Comparison of ENCODE assay signal across 21 cellular contexts in genomic region chr2:224024270-224024669, GRCh38. TPM values are rescaled to one million over a fixed set of nuclear protein-coding genes. Genes with fewer than 3 reads are reported as not detected.
DNase-seq lines count a peak whose midpoint lies in the region; ATAC-seq, FAIRE-seq and TF ChIP-seq lines count a peak whose summit lies in the region.
"Had no signal": no experiment of that assay in that cellular context is flagged by ENCODE, and none has a peak within 500 bp of the region (broad histone marks: within the 10 kb centered on the region; RNA-seq: fewer than 3 reads in every experiment).

No MANE protein-coding gene starts in this region.

- H3K27ac ChIP-seq in neural progenitor cell (no peak overlapping the region), right lobe of liver (no peak overlapping the region)
- H3K27ac ChIP-seq: ascending aorta, esophagus muscularis mucosa, KMS-11, neutrophil, vagina had no signal

- no peak overlapping the region for H3K4me3 Mint-ChIP-seq in activated CD4-positive, alpha-beta memory T cell treated with anti-CD3 and anti-CD28 coated beads, Interleukin-2, amount 10 ng/mL, durations not matched to agents 7 days and 5 days
- H3K4me3 Mint-ChIP-seq in activated CD4-positive, alpha-beta memory T cell treated with anti-CD3 and anti-CD28 coated beads for 36 hours = no peak overlapping the region
- H3K4me3 Mint-ChIP-seq in activated naive CD8-positive, alpha-beta T cell = peak overlapping the region; percentile 43
- no peak overlapping the region for H3K4me3 Mint-ChIP-seq in neural progenitor cell

- no peak for TF ChIP-seq CTCF in neural progenitor cell (IDR thresholded peaks at IDR 0.05)
- TF ChIP-seq CTCF in right lobe of liver (IDR thresholded peaks at IDR 0.05) = no peak

- H3K9me3 ChIP-seq in neural progenitor cell (ENCODE audit: low read depth) = no peaks in the 10 kb centered on the region
- H3K9me3 ChIP-seq in right lobe of liver = no peaks in the 10 kb centered on the region
- H3K9me3 ChIP-seq: ascending aorta, esophagus muscularis mucosa, neutrophil, vagina had no signal

- peak overlapping the region; percentile 27 for H3K27ac Mint-ChIP-seq in activated CD4-positive, alpha-beta memory T cell treated with anti-CD3 and anti-CD28 coated beads, Interleukin-2, amount 10 ng/mL, durations not matched to agents 7 days and 5 days
- H3K27ac Mint-ChIP-seq in activated CD4-positive, alpha-beta memory T cell treated with anti-CD3 and anti-CD28 coated beads for 36 hours = no peak overlapping the region
- peak overlapping the region; percentile 96 for H3K27ac Mint-ChIP-seq in activated naive CD8-positive, alpha-beta T cell
- H3K27ac Mint-ChIP-seq in neural progenitor cell = no peak overlapping the region

- intact Hi-C loops in activated CD4-positive, alpha-beta memory T cell treated with anti-CD3 and anti-CD28 coated beads for 36 hours (cut with micrococcal nuclease) = loop anchor here (10.0 kb wide), 1 partner anchor 1229 kb away; no protein-coding TSS in a partner anchor
- intact Hi-C loops in right lobe of liver (cut with DNase I) = no loop called here

- 73% methylated on average over 4 of the region's 4 CpGs for WGBS in right lobe of liver (ENCODE audit: insufficient coverage, low coverage, low lambda C conversion rate, missing lambda C conversion rate)

- DNase-seq in activated CD4-positive, alpha-beta memory T cell treated with anti-CD3 and anti-CD28 coated beads, Interleukin-2, amount 10 ng/mL, durations not matched to agents 7 days and 5 days = no peak
- DNase-seq in activated CD4-positive, alpha-beta memory T cell treated with anti-CD3 and anti-CD28 coated beads for 36 hours = no peak
- DNase-seq in GM18507 (ENCODE audit: extremely low spot score, insufficient read length, low read depth) = no peak
- DNase-seq in neural progenitor cell (ENCODE audit: low spot score) = peak; percentile 25
- DNase-seq in right lobe of liver = no peak
- DNase-seq: cerebellar nuclear complex; left colon; midbrain; NCI-H1048; NCI-H2029; NK-92 treated with Interleukin-12 subunit alpha and Interleukin-12 subunit beta, amount 100 ng/mL, for 24 hours; stimulated activated CD4-positive, alpha-beta T cell treated with anti-CD3 and anti-CD28 coated beads, Interleukin-4, amount 100 ng/mL, for 4 hours had no signal

- no peaks in the 10 kb centered on the region for H3K36me3 ChIP-seq in neural progenitor cell
- H3K36me3 ChIP-seq in right lobe of liver = no peaks in the 10 kb centered on the region
- H3K36me3 ChIP-seq: ascending aorta, esophagus muscularis mucosa, neutrophil, vagina had no signal

- no peaks in the 10 kb centered on the region for H4K20me1 ChIP-seq in neural progenitor cell (ENCODE audit: low read depth)

- ATAC-seq in GM21619 (IDR thresholded peaks at IDR 0.05; ENCODE audit: unreplicated experiment) (no peak), HG02884 (IDR thresholded peaks at IDR 0.05; ENCODE audit: unreplicated experiment) (no peak), right lobe of liver (no peak)
- ATAC-seq: left colon had no signal

- H3K4me1 Mint-ChIP-seq in activated CD4-positive, alpha-beta memory T cell treated with anti-CD3 and anti-CD28 coated beads, Interleukin-2, amount 10 ng/mL, durations not matched to agents 7 days and 5 days = peaks cover 37% of the 10 kb centered on the region
- peaks cover 48% of the 10 kb centered on the region for H3K4me1 Mint-ChIP-seq in activated CD4-positive, alpha-beta memory T cell treated with anti-CD3 and anti-CD28 coated beads for 36 hours (ENCODE audit: low read depth)
- H3K4me1 Mint-ChIP-seq in activated naive CD8-positive, alpha-beta T cell (ENCODE audit: low read depth) = peaks cover 74% of the 10 kb centered on the region
- H3K4me1 Mint-ChIP-seq in neural progenitor cell = peaks cover 11% of the 10 kb centered on the region

- peaks cover 15% of the 10 kb centered on the region for H3K36me3 Mint-ChIP-seq in activated CD4-positive, alpha-beta memory T cell treated with anti-CD3 and anti-CD28 coated beads, Interleukin-2, amount 10 ng/mL, durations not matched to agents 7 days and 5 days (ENCODE audit: low read depth)
- peaks cover 5% of the 10 kb centered on the region for H3K36me3 Mint-ChIP-seq in activated CD4-positive, alpha-beta memory T cell treated with anti-CD3 and anti-CD28 coated beads for 36 hours
- peaks cover 6% of the 10 kb centered on the region for H3K36me3 Mint-ChIP-seq in activated naive CD8-positive, alpha-beta T cell
- no peaks in the 10 kb centered on the region for H3K36me3 Mint-ChIP-seq in neural progenitor cell

- no peak overlapping the region for H2AFZ ChIP-seq in neural progenitor cell (replicated peaks)

- H3K4me2 ChIP-seq in neural progenitor cell = no peak overlapping the region
- H3K4me2 ChIP-seq: KMS-11 had no signal

- POLR2A ChIA-PET in activated CD4-positive, alpha-beta memory T cell treated with anti-CD3 and anti-CD28 coated beads, Interleukin-2, amount 10 ng/mL, durations not matched to agents 7 days and 5 days (lab: Charles Lee) = interaction anchor here (1.3 to 1.4 kb wide), 2 partner anchors 14 to 562 kb away, joined by 3 to 5 read pairs; no protein-coding TSS in a partner anchor
- POLR2A ChIA-PET in activated CD4-positive, alpha-beta memory T cell treated with anti-CD3 and anti-CD28 coated beads for 36 hours (lab: Charles Lee) = no interaction called here

- H3K79me2 ChIP-seq in neural progenitor cell (ENCODE audit: low read depth) = peaks cover 6% of the 10 kb centered on the region

- H3K4me1 ChIP-seq in neural progenitor cell = peaks cover 29% of the 10 kb centered on the region
- no peaks in the 10 kb centered on the region for H3K4me1 ChIP-seq in right lobe of liver
- H3K4me1 ChIP-seq: ascending aorta, esophagus muscularis mucosa, vagina had no signal

- H3F3A ChIP-seq in neural progenitor cell (ENCODE audit: low read depth) = no peaks in the 10 kb centered on the region

- peak; percentile 54 for FAIRE-seq in GM18507 (lab: Jason Lieb, UNC)
- FAIRE-seq: TTC549 had no signal

- no peak overlapping the region for H3K9ac ChIP-seq in neural progenitor cell
- H3K9ac ChIP-seq: KMS-11 had no signal

- TF ChIP-seq POLR2A in right lobe of liver (IDR thresholded peaks at IDR 0.05) = no peak

- CTCF ChIA-PET in activated CD4-positive, alpha-beta memory T cell treated with anti-CD3 and anti-CD28 coated beads, Interleukin-2, amount 10 ng/mL, durations not matched to agents 7 days and 5 days (lab: Charles Lee) = interaction anchor here (1.1 to 3.4 kb wide), 3 partner anchors 30 to 54 kb away, joined by 3 to 11 read pairs (median 3); no protein-coding TSS in a partner anchor
- CTCF ChIA-PET in activated CD4-positive, alpha-beta memory T cell treated with anti-CD3 and anti-CD28 coated beads for 36 hours (lab: Charles Lee) = interaction anchor here (1.2 to 3.1 kb wide), 2 partner anchors 31 to 260 kb away, joined by 3 to 10 read pairs; no protein-coding TSS in a partner anchor

- H3K27me3 Mint-ChIP-seq in activated CD4-positive, alpha-beta memory T cell treated with anti-CD3 and anti-CD28 coated beads, Interleukin-2, amount 10 ng/mL, durations not matched to agents 7 days and 5 days = no peaks in the 10 kb centered on the region
- H3K27me3 Mint-ChIP-seq in activated CD4-positive, alpha-beta memory T cell treated with anti-CD3 and anti-CD28 coated beads for 36 hours = no peaks in the 10 kb centered on the region
- H3K27me3 Mint-ChIP-seq in activated naive CD8-positive, alpha-beta T cell = no peaks in the 10 kb centered on the region
- no peaks in the 10 kb centered on the region for H3K27me3 Mint-ChIP-seq in neural progenitor cell (ENCODE audit: insufficient read depth, low read depth)

- H3K27me3 ChIP-seq in neural progenitor cell = no peaks in the 10 kb centered on the region
- no peaks in the 10 kb centered on the region for H3K27me3 ChIP-seq in right lobe of liver
- H3K27me3 ChIP-seq: ascending aorta, esophagus muscularis mucosa, neutrophil, vagina had no signal

- peaks cover 4% of the 10 kb centered on the region for H3K9me3 Mint-ChIP-seq in activated CD4-positive, alpha-beta memory T cell treated with anti-CD3 and anti-CD28 coated beads, Interleukin-2, amount 10 ng/mL, durations not matched to agents 7 days and 5 days
- H3K9me3 Mint-ChIP-seq in activated CD4-positive, alpha-beta memory T cell treated with anti-CD3 and anti-CD28 coated beads for 36 hours = peaks cover 4% of the 10 kb centered on the region
- no peaks in the 10 kb centered on the region for H3K9me3 Mint-ChIP-seq in activated naive CD8-positive, alpha-beta T cell (ENCODE audit: low read depth)
- H3K9me3 Mint-ChIP-seq in neural progenitor cell = no peaks in the 10 kb centered on the region

- H3K4me3 ChIP-seq in neural progenitor cell (no peak overlapping the region), right lobe of liver (no peak overlapping the region)
- H3K4me3 ChIP-seq: ascending aorta, esophagus muscularis mucosa, vagina had no signal

RNA-seq across cellular contexts. Expression of gene SERPINE2, which starts 14.8 kb away (rescaled TPM):
- 1 to 10 TPM; 7.4 to 7.9 TPM for total RNA-seq in activated CD4-positive, alpha-beta memory T cell treated with anti-CD3 and anti-CD28 coated beads, Interleukin-2, amount 10 ng/mL, durations not matched to agents 7 days and 5 days
- 10 to 100 TPM; 16.4 to 16.5 TPM for total RNA-seq in activated CD4-positive, alpha-beta memory T cell treated with anti-CD3 and anti-CD28 coated beads for 36 hours
- total RNA-seq in neural progenitor cell (ENCODE audit: low replicate concordance) = 19.6 and 28.8 TPM in 2 replicates
- total RNA-seq in right lobe of liver = 1 to 10 TPM; 1.2 to 5.1 (median 2.1) TPM

Comparison
In these comparisons a context has a peak if more than half of its experiments do, and no peak if none do; other contexts are left out.
1. H3K27ac Mint-ChIP-seq: peak in activated CD4-positive, alpha-beta memory T cell treated with anti-CD3 and anti-CD28 coated beads, Interleukin-2, amount 10 ng/mL, durations not matched to agents 7 days and 5 days (single experiment) and activated naive CD8-positive, alpha-beta T cell (single experiment); none in activated CD4-positive, alpha-beta memory T cell treated with anti-CD3 and anti-CD28 coated beads for 36 hours (single experiment) and neural progenitor cell (single experiment).